19 cellular contexts compared by ENCODE assay signal in genomic region chr2:26559044-26559405, GRCh38.
DNase-seq lines count a peak whose midpoint lies in the region; ATAC-seq and TF ChIP-seq lines count a peak whose summit lies in the region.
"Had no signal": no experiment of that assay in that cellular context is flagged by ENCODE, and none has a peak within 500 bp of the region (broad histone marks: within the 10 kb centered on the region; RNA-seq: fewer than 3 reads in every experiment).

No MANE protein-coding gene starts in this region.

- no peaks in the 10 kb centered on the region for H3K36me3 Mint-ChIP-seq in brain
- no peaks in the 10 kb centered on the region for H3K36me3 Mint-ChIP-seq in neural progenitor cell
- H3K36me3 Mint-ChIP-seq: CD4-positive, CD25-positive, alpha-beta regulatory T cell had no signal

- no peaks in the 10 kb centered on the region for H3K9me3 ChIP-seq in HEK293 (ENCODE audit: control insufficient read depth, insufficient read depth, low read depth, low read length)
- H3K9me3 ChIP-seq in neural progenitor cell (ENCODE audit: low read depth), result no peaks in the 10 kb centered on the region
- no peaks in the 10 kb centered on the region for H3K9me3 ChIP-seq in uterus
- H3K9me3 ChIP-seq: BE2C, Caco-2 had no signal

- POLR2A ChIA-PET in HEK293 (lab: Yijun Ruan, JAX), result no interaction called here

- H3K27me3 ChIP-seq in neural progenitor cell (no peaks in the 10 kb centered on the region), uterus (peaks cover 3 to 5% of the 10 kb centered on the region in 2 donors)
- H3K27me3 ChIP-seq: BE2C had no signal

- no peaks in the 10 kb centered on the region for H4K20me1 ChIP-seq in neural progenitor cell (ENCODE audit: low read depth)

- H3K27me3 Mint-ChIP-seq in brain, result peaks cover 34% of the 10 kb centered on the region
- peaks cover 26% of the 10 kb centered on the region for H3K27me3 Mint-ChIP-seq in neural progenitor cell (ENCODE audit: insufficient read depth, low read depth)

- H3K79me2 ChIP-seq in neural progenitor cell (ENCODE audit: low read depth), result no peaks in the 10 kb centered on the region

- intact Hi-C loops in uterus (cut with DNase I; ENCODE audit: low total_unique reads), result no loop called here

- TF ChIP-seq CTCF in HEK293 (tag by site-specific recombination; IDR thresholded peaks at IDR 0.05), result no peak
- no peak for TF ChIP-seq CTCF in brain (conservative IDR thresholded peaks at IDR 0.05)
- no peak for TF ChIP-seq CTCF in neural progenitor cell (IDR thresholded peaks at IDR 0.05)
- no peak for TF ChIP-seq CTCF in omental fat pad (IDR thresholded peaks at IDR 0.05)
- no peak for TF ChIP-seq CTCF in uterus (IDR thresholded peaks at IDR 0.05)

- no peak for ATAC-seq in omental fat pad (ENCODE audit: low FRiP score)
- no peak for ATAC-seq in activated CD4-positive, CD25-positive, alpha-beta regulatory T cell treated with anti-CD3 and anti-CD28 coated beads, Interleukin-2, amount 50 U/mL, for 24 hours

- H3K4me3 Mint-ChIP-seq in brain (peak overlapping the region in 3 of 5 experiments; percentile 74 to 79 (median 74)), neural progenitor cell (peak overlapping the region; percentile 77)
- H3K4me3 Mint-ChIP-seq: CD4-positive, CD25-positive, alpha-beta regulatory T cell; IgD-negative memory B cell had no signal

- peaks cover 6% of the 10 kb centered on the region for H3F3A ChIP-seq in neural progenitor cell (ENCODE audit: low read depth)

- H3K4me2 ChIP-seq in neural progenitor cell, result peak overlapping the region; percentile 67

- H2AFZ ChIP-seq in neural progenitor cell (replicated peaks), result no peak overlapping the region

- no peak overlapping the region for H3K9ac ChIP-seq in neural progenitor cell

- H3K36me3 ChIP-seq in HEK293 (ENCODE audit: control insufficient read depth in 2 of 2, insufficient read depth in 1 of 2, low read length in 2 of 2), result no peaks in the 10 kb centered on the region
- no peaks in the 10 kb centered on the region for H3K36me3 ChIP-seq in neural progenitor cell
- no peaks in the 10 kb centered on the region for H3K36me3 ChIP-seq in uterus
- H3K36me3 ChIP-seq: BE2C had no signal

- DNase-seq in activated effector memory CD4-positive, alpha-beta T cell treated with anti-CD3 and anti-CD28 coated beads, Interleukin-2, amount 50 U/mL, for 16 hours, result peak; percentile 43
- DNase-seq in activated effector memory CD4-positive, alpha-beta T cell treated with Interleukin-2 at 50 U/mL for 16 hours, result no peak
- DNase-seq in neural progenitor cell (ENCODE audit: low spot score), result no peak
- no peak for DNase-seq in omental fat pad (ENCODE audit: low spot score)
- no peak for DNase-seq in uterus
- DNase-seq: CD4-positive, CD25-positive, alpha-beta regulatory T cell; DMS 273 treated with DMSO at 0.1 percent for 48 hours; Kasumi-1; NCI-H1694; NCI-H2081 treated with DMSO at 0.1 percent for 48 hours; NCI-H446; NCI-H526 treated with DMSO at 0.1 percent for 48 hours; SHP77 had no signal

- TF ChIP-seq POLR2A in uterus (IDR thresholded peaks at IDR 0.05), result no peak

- H3K4me1 ChIP-seq in HEK293 (ENCODE audit: control insufficient read depth, insufficient read depth, low read length) (no peaks in the 10 kb centered on the region), neural progenitor cell (peaks cover 20% of the 10 kb centered on the region), uterus (peaks cover 0 to 8% of the 10 kb centered on the region in 2 donors)
- H3K4me1 ChIP-seq: BE2C had no signal

- H3K27ac Mint-ChIP-seq in brain (peak overlapping the region in 1 of 5 experiments; percentile 71), neural progenitor cell (no peak overlapping the region)
- H3K27ac Mint-ChIP-seq: IgD-negative memory B cell had no signal

- H3K4me3 ChIP-seq in HEK293 (ENCODE audit: low read depth, low read length) (no peak overlapping the region), neural progenitor cell (peak overlapping the region; percentile 14), uterus (no peak overlapping the region)

- H3K9me3 Mint-ChIP-seq in brain (peaks cover 0 to 3% (median 0%) of the 10 kb centered on the region in 5 experiments), neural progenitor cell (no peaks in the 10 kb centered on the region)
- H3K9me3 Mint-ChIP-seq: CD4-positive, CD25-positive, alpha-beta regulatory T cell; IgD-negative memory B cell had no signal

- CTCF ChIA-PET in HEK293 (lab: Yijun Ruan, JAX), result interaction anchor here (1.5 kb wide), 1 partner anchor 19 kb away, joined by 6 read pairs; no protein-coding TSS in a partner anchor

- no peak overlapping the region for H3K27ac ChIP-seq in HEK293 (ENCODE audit: extremely low read depth, low read depth, low read length)
- no peak overlapping the region for H3K27ac ChIP-seq in neural progenitor cell
- no peak overlapping the region for H3K27ac ChIP-seq in uterus

- H3K4me1 Mint-ChIP-seq in brain (peaks cover 41% of the 10 kb centered on the region), neural progenitor cell (peaks cover 31% of the 10 kb centered on the region)

TF ChIP-seq in HEK293, 187 proteins besides CTCF, POLR2A, EP300 and RAD21:
- TF ChIP-seq ZNF830 (tag by site-specific recombination; IDR thresholded peaks at IDR 0.05; ENCODE audit: low read depth) (no peak), ZFHX2 (tag by site-specific recombination; conservative IDR thresholded peaks at IDR 0.05) (peak; percentile 44; the same call in 1 of the 2 replicates), ZNF639 (tag by site-specific recombination; IDR thresholded peaks at IDR 0.05) (no peak), PRDM10 (tag by site-specific recombination; IDR thresholded peaks at IDR 0.05) (no peak), ZNF623 (tag by site-specific recombination; IDR thresholded peaks at IDR 0.05) (no peak)
